Comparison of ENCODE assay signal across 8 cellular contexts in the genomic region with DNA sequence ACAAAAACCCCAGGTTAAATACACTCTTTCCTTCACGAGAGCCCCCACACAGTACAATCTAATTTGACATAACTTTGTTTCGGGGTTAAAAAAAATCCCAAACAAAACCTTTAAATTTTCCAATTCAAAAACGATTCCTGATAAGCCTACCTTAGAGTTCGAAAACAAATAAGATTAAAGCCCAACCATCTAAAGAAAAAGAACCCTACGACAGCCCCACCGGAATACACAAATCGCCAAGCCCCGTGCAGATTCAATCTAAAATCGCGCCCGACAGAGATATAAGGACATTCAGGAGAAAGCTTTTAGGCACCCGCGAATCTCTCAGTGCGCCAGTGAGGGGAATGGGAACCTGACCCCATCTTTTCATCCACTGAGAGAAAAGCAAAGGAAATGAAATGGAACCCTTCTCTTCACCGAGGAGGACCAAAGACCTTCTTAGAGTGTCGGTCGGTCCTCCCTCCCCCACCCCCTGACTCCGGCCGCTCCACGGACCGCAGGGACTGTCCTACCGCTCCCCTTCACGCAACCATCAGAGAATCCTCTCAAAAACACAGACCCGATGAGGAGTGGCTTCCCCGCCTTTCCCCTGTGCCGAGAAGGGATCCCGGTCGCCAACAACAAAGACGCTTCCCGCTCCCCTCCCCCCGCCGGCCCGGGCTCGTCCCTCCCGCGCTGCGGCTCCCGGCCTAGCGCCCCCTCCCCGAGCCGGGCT. TPM values are rescaled to one million over a fixed set of nuclear protein-coding genes. Genes with fewer than 3 reads are reported as not detected.
A peak's percentile ranks its signal among the peaks of the same experiment; 100 is the strongest.
DNase-seq lines count a peak whose midpoint lies in the region; ATAC-seq and TF ChIP-seq lines count a peak whose summit lies in the region.

No MANE protein-coding gene starts in this region.

- peaks cover 37 to 84% (median 60%) of the 10 kb centered on the region in 4 donors for H3K4me1 Mint-ChIP-seq in CD4-positive, CD25-positive, alpha-beta regulatory T cell
- H3K4me1 Mint-ChIP-seq in WTC11: peaks cover 64% of the 10 kb centered on the region
- H3K4me1 Mint-ChIP-seq in dendritic cell treated with granulocyte-macrophage colony-stimulating factor and Interleukin-4, amounts not matched to agents 40 ng/mL and 50 ng/mL, for 4 days (ENCODE audit: low read depth): peaks cover 44% of the 10 kb centered on the region

- H3K27me3 ChIP-seq in CD4-positive, CD25-positive, alpha-beta regulatory T cell (ENCODE audit: control insufficient read depth, insufficient read depth, low read length): no peaks in the 10 kb centered on the region

- H3K9me3 ChIP-seq in CD4-positive, CD25-positive, alpha-beta regulatory T cell (ENCODE audit: control insufficient read depth in 2 of 2, low read length in 2 of 2): no peaks in the 10 kb centered on the region

- CTCF ChIA-PET in WTC11 (lab: Charles Lee): interaction anchor here (1.2 to 2.1 kb wide), 3 partner anchors 11 to 115 kb away, joined by 3 to 12 read pairs (median 11); no protein-coding TSS in a partner anchor

- intact Hi-C loops in dendritic cell treated with granulocyte-macrophage colony-stimulating factor and Interleukin-4, amounts not matched to agents 40 ng/mL and 50 ng/mL, for 4 days (cut with micrococcal nuclease): loop anchor here (5.0 to 10.0 kb wide), 4 partner anchors 88 to 1495 kb away; partner anchors contain the start of genes CEMIP2 and KLF9
- intact Hi-C loops in left colon (cut with DNase I, micrococcal nuclease): no loop called here

- peaks cover 5% of the 10 kb centered on the region for H3K36me3 Mint-ChIP-seq in CD4-positive, CD25-positive, alpha-beta regulatory T cell
- H3K36me3 Mint-ChIP-seq in WTC11: peaks cover 14% of the 10 kb centered on the region
- H3K36me3 Mint-ChIP-seq in dendritic cell treated with granulocyte-macrophage colony-stimulating factor and Interleukin-4, amounts not matched to agents 40 ng/mL and 50 ng/mL, for 4 days (ENCODE audit: low read depth): peaks cover 28% of the 10 kb centered on the region

- H3K4me3 ChIP-seq in CD4-positive, CD25-positive, alpha-beta regulatory T cell (ENCODE audit: low read depth, low read length): peak overlapping the region; percentile 93

- no peaks in the 10 kb centered on the region for H3K9me3 Mint-ChIP-seq in CD4-positive, CD25-positive, alpha-beta regulatory T cell
- H3K9me3 Mint-ChIP-seq in WTC11: no peaks in the 10 kb centered on the region
- no peaks in the 10 kb centered on the region for H3K9me3 Mint-ChIP-seq in dendritic cell treated with granulocyte-macrophage colony-stimulating factor and Interleukin-4, amounts not matched to agents 40 ng/mL and 50 ng/mL, for 4 days

- peaks cover 5% of the 10 kb centered on the region for H3K36me3 ChIP-seq in CD4-positive, CD25-positive, alpha-beta regulatory T cell (ENCODE audit: control insufficient read depth, insufficient read depth, low read length)

- peak overlapping the region; percentile 85 for H3K27ac ChIP-seq in CD4-positive, CD25-positive, alpha-beta regulatory T cell (ENCODE audit: insufficient read depth, low read length, poor library complexity, severe bottlenecking)

- no peak for ATAC-seq in CD4-positive, CD25-positive, alpha-beta regulatory T cell (ENCODE audit: low read depth in 2 of 2)
- peak; percentile 7 for ATAC-seq in GM21367 (IDR thresholded peaks at IDR 0.05; ENCODE audit: unreplicated experiment)
- ATAC-seq in WTC11: peak; percentile 2; the same call in 1 of the 2 replicates
- peak; percentile 30 for ATAC-seq in left colon

- H3K4me3 Mint-ChIP-seq in CD4-positive, CD25-positive, alpha-beta regulatory T cell: peak overlapping the region; percentile 93 to 100 (median 98)
- H3K4me3 Mint-ChIP-seq in WTC11: peak overlapping the region; percentile 100
- peak overlapping the region; percentile 90 for H3K4me3 Mint-ChIP-seq in dendritic cell treated with granulocyte-macrophage colony-stimulating factor and Interleukin-4, amounts not matched to agents 40 ng/mL and 50 ng/mL, for 4 days

- no peak for TF ChIP-seq CTCF in WTC11 (IDR thresholded peaks at IDR 0.05)

- peak overlapping the region; percentile 79 to 85 (median 84) for H3K27ac Mint-ChIP-seq in CD4-positive, CD25-positive, alpha-beta regulatory T cell
- H3K27ac Mint-ChIP-seq in WTC11: peak overlapping the region; percentile 96
- peak overlapping the region; percentile 95 for H3K27ac Mint-ChIP-seq in dendritic cell treated with granulocyte-macrophage colony-stimulating factor and Interleukin-4, amounts not matched to agents 40 ng/mL and 50 ng/mL, for 4 days

- H3K27me3 Mint-ChIP-seq in CD4-positive, CD25-positive, alpha-beta regulatory T cell: peaks cover 9% of the 10 kb centered on the region
- H3K27me3 Mint-ChIP-seq in WTC11 (ENCODE audit: low read depth): no peaks in the 10 kb centered on the region
- H3K27me3 Mint-ChIP-seq in dendritic cell treated with granulocyte-macrophage colony-stimulating factor and Interleukin-4, amounts not matched to agents 40 ng/mL and 50 ng/mL, for 4 days: no peaks in the 10 kb centered on the region

- peaks cover 35% of the 10 kb centered on the region for H3K4me1 ChIP-seq in CD4-positive, CD25-positive, alpha-beta regulatory T cell (ENCODE audit: control insufficient read depth, insufficient read depth, low read length, poor library complexity, severe bottlenecking)

- POLR2A ChIA-PET in WTC11 (lab: Charles Lee): interaction anchor here (1.4 kb wide), 2 partner anchors 9 to 22 kb away, joined by 5 to 11 read pairs; no protein-coding TSS in a partner anchor

- peak in 2 of 3 donors; percentile 27 to 44 for DNase-seq in CD4-positive, CD25-positive, alpha-beta regulatory T cell
- DNase-seq in LHCN-M2 (ENCODE audit: low read depth) (peak; percentile 41), WTC11 (ENCODE audit: low spot score) (peak; percentile 74), left colon (peak; percentile 58 to 80), NCI-H526 treated with DMSO at 0.1 percent for 48 hours (lab: John Stamatoyannopoulos, UW) (no peak)
- peak; percentile 30 for DNase-seq in stimulated activated CD4-positive, alpha-beta T cell treated with anti-CD3 and anti-CD28 coated beads, Interleukin-1b, Interleukin-23, amount 100 ng/mL, for 48 hours

TF ChIP-seq in WTC11, 78 proteins besides CTCF, POLR2A, EP300 and RAD21:
- TF ChIP-seq ZBTB43 (CRISPR knock-in tag; IDR thresholded peaks at IDR 0.05): 0 out of 2 replicates have a peak, but pooled peaks have one; percentile 10
- TF ChIP-seq, protein P1, sequence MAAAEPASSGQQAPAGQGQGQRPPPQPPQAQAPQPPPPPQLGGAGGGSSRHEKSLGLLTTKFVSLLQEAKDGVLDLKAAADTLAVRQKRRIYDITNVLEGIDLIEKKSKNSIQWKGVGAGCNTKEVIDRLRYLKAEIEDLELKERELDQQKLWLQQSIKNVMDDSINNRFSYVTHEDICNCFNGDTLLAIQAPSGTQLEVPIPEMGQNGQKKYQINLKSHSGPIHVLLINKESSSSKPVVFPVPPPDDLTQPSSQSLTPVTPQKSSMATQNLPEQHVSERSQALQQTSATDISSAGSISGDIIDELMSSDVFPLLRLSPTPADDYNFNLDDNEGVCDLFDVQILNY (CRISPR knock-in tag; IDR thresholded peaks at IDR 0.05): 0 out of 2 replicates have a peak, but pooled peaks have one; percentile 24
- 0 out of 2 replicates have a peak, but pooled peaks have one; percentile 30 for TF ChIP-seq ZNF232 (CRISPR knock-in tag; IDR thresholded peaks at IDR 0.05)
- no peak for TF ChIP-seq NFE2L1 (CRISPR knock-in tag; IDR thresholded peaks at IDR 0.05)
- no peak for TF ChIP-seq JUN (CRISPR knock-in tag; IDR thresholded peaks at IDR 0.05)
- TF ChIP-seq ESRRA (CRISPR knock-in tag; IDR thresholded peaks at IDR 0.05; ENCODE audit: borderline replicate concordance): no peak
- no peak for TF ChIP-seq USF2 (CRISPR knock-in tag; IDR thresholded peaks at IDR 0.05)

RNA-seq across cellular contexts. Expression of gene ABHD17B, which starts 0.9 kb away (rescaled TPM):
- total RNA-seq in CD4-positive, CD25-positive, alpha-beta regulatory T cell: 27.8 TPM
- polyA plus RNA-seq in CD4-positive, CD25-positive, alpha-beta regulatory T cell: 10 to 100 TPM; 23.4 to 33.0 (median 25.5) TPM
- total RNA-seq in LHCN-M2 (2014; rRNA removed): 16.9 and 20.3 TPM in 2 replicates
- 3.3 TPM for polyA plus RNA-seq in LHCN-M2 (2012)
- 55.0 to 59.9 TPM (median 56.6 TPM) in 3 replicates for total RNA-seq in WTC11 (2021)
- 10 to 100 TPM; 28.1 to 33.2 TPM for total RNA-seq in left colon

RNA-seq across cellular contexts. Expression of gene C9orf85, which starts 1.4 kb away (rescaled TPM):
- total RNA-seq in CD4-positive, CD25-positive, alpha-beta regulatory T cell: 7.2 TPM
- polyA plus RNA-seq in CD4-positive, CD25-positive, alpha-beta regulatory T cell: 10 to 100 TPM in 3 of 4 donors, 1 to 10 TPM in 1; 9.0 to 14.7 (median 10.8) TPM
- total RNA-seq in LHCN-M2 (2014; rRNA removed): 18.7 and 19.0 TPM in 2 replicates
- 8.0 TPM for polyA plus RNA-seq in LHCN-M2 (2012)
- 13.2 to 20.2 TPM (median 15.2 TPM) in 3 replicates for total RNA-seq in WTC11 (2021)
- total RNA-seq in left colon: 10 to 100 TPM; 13.5 to 16.9 TPM

Comparison
In these comparisons a context has a peak if more than half of its experiments do, and no peak if none do; other contexts are left out.
1. ATAC-seq: peak in GM21367 (single experiment), WTC11 (single experiment) and left colon (single experiment); none in CD4-positive, CD25-positive, alpha-beta regulatory T cell (0 of 2).
2. Peak in every context shown above with its lines, with median percentiles within 50 percentile points of each other: H3K27ac Mint-ChIP-seq and H3K4me3 Mint-ChIP-seq.